ENCODE assay signal across 31 cellular contexts in genomic region chr1:232290570-232290969, GRCh38.
"Had no signal": no experiment of that assay in that cellular context is flagged by ENCODE, and none has a peak within 500 bp of the region (broad histone marks: within the 10 kb centered on the region; RNA-seq: fewer than 3 reads in every experiment).

No MANE protein-coding gene starts in this region.

- H3K4me3 ChIP-seq: adrenal gland, ascending aorta, cardiac muscle cell had no signal

- H3K36me3 ChIP-seq: adrenal gland, ascending aorta, cardiac muscle cell had no signal

- H3K9me3 ChIP-seq: adrenal gland, ascending aorta had no signal

- H3K27me3 ChIP-seq: adrenal gland, ascending aorta, cardiac muscle cell had no signal

- DNase-seq: activated B cell treated with CpG ODN at 0.5 μM for 24 hours; activated CD4-positive, alpha-beta memory T cell treated with anti-CD3 and anti-CD28 coated beads for 36 hours; activated CD4-positive, alpha-beta T cell treated with anti-CD3 and anti-CD28 coated beads for 4 hours; activated CD4-positive, alpha-beta T cell treated with anti-CD3 and anti-CD28 coated beads, Interleukin-2, amount 10 ng/mL, durations not matched to agents 24 days and 14 days; activated CD4-positive, alpha-beta T cell treated with anti-CD3 and anti-CD28 coated beads, Interleukin-2, amount 50 U/mL, for 1 hour; activated CD4-positive, alpha-beta T cell treated with anti-CD3 and anti-CD28 coated beads, Interleukin-2, amount 50 U/mL, for 4 hours; activated CD4-positive, CD25-positive, alpha-beta regulatory T cell treated with anti-CD3 and anti-CD28 coated beads, Interleukin-2, amount 50 U/mL, for 72 hours; activated CD8-positive, alpha-beta memory T cell treated with anti-CD3 and anti-CD28 coated beads, Interleukin-2, amount 50 U/mL, for 4 hours; activated CD8-positive, alpha-beta T cell treated with anti-CD3 and anti-CD28 coated beads for 36 hours; activated effector memory CD4-positive, alpha-beta T cell treated with anti-CD3 and anti-CD28 coated beads, Interleukin-2, amount 50 U/mL, for 16 hours; activated gamma-delta T cell treated with Interleukin-2 at 50 U/mL for 16 hours; activated naive CD4-positive, alpha-beta T cell; activated naive CD4-positive, alpha-beta T cell treated with anti-CD3 and anti-CD28 coated beads for 36 hours; activated naive CD4-positive, alpha-beta T cell treated with anti-CD3 and anti-CD28 coated beads, Interleukin-2, amount 50 U/mL, for 16 hours; activated naive CD8-positive, alpha-beta T cell treated with anti-CD3 and anti-CD28 coated beads for 36 hours; activated T-cell treated with anti-CD3 and anti-CD28 coated beads for 4 hours; activated T-cell treated with anti-CD3 and anti-CD28 coated beads, Interleukin-2, amount 50 U/mL, for 1 hour; activated T-cell treated with anti-CD3 and anti-CD28 coated beads, Interleukin-2, amount 50 U/mL, for 4 hours; activated T-cell treated with anti-CD3 and anti-CD28 coated beads, Interleukin-2, amount 50 U/mL, for 72 hours; adrenal gland; amniotic stem cell; caudate nucleus; cerebellar nuclear complex; T-helper 1 cell; T-helper 2 cell; T-helper 9 cell had no signal

- H3K4me1 ChIP-seq: adrenal gland, ascending aorta had no signal

- H3K27ac ChIP-seq: adrenal gland, ascending aorta, cardiac muscle cell, VCaP had no signal

- FAIRE-seq: bronchial epithelial cell, TTC549 had no signal
